Comparison of ENCODE assay signal across 16 cellular contexts in genomic region chrX:63764946-63765345, GRCh38. TPM values are rescaled to one million over a fixed set of nuclear protein-coding genes. Genes with fewer than 3 reads are reported as not detected.
DNase-seq lines count a peak whose midpoint lies in the region; TF ChIP-seq lines count a peak whose summit lies in the region.
"Had no signal": no experiment of that assay in that cellular context is flagged by ENCODE, and none has a peak within 500 bp of the region (broad histone marks: within the 10 kb centered on the region; RNA-seq: fewer than 3 reads in every experiment).

No MANE protein-coding gene starts in this region.

- H3K4me3 ChIP-seq in AG10803 (ENCODE audit: low read length) (no peak overlapping the region), epithelial cell of esophagus (ENCODE audit: low read length) (no peak overlapping the region), hepatocyte (no peak overlapping the region)
- H3K4me3 ChIP-seq in effector memory CD4-positive, alpha-beta T cell (ENCODE audit: insufficient read depth, low read depth, low read length, poor library complexity, severe bottlenecking), result no peak overlapping the region
- H3K4me3 ChIP-seq: esophagus muscularis mucosa had no signal

- H3K4me1 ChIP-seq in hepatocyte (ENCODE audit: insufficient read depth), result no peaks in the 10 kb centered on the region
- no peaks in the 10 kb centered on the region for H3K4me1 ChIP-seq in effector memory CD4-positive, alpha-beta T cell (ENCODE audit: control insufficient read depth, insufficient read depth, low read length, poor library complexity, severe bottlenecking)
- H3K4me1 ChIP-seq: esophagus muscularis mucosa had no signal

- no peak overlapping the region for H3K4me2 ChIP-seq in hepatocyte

- DNase-seq in AG10803 (ENCODE audit: low read depth), result peak; percentile 6
- peak; percentile 59 for DNase-seq in HCEC 1CT
- peak; percentile 25 for DNase-seq in RWPE1 (ENCODE audit: low spot score)
- DNase-seq in epithelial cell of esophagus (ENCODE audit: low read depth), result peak; percentile 59
- no peak for DNase-seq in SHP77 (lab: John Stamatoyannopoulos, UW)
- DNase-seq in NCI-H146 (lab: John Stamatoyannopoulos, UW), result no peak
- DNase-seq in hepatocyte (ENCODE audit: low spot score), result no peak
- DNase-seq in effector memory CD4-positive, alpha-beta T cell, result no peak
- DNase-seq: activated CD4-positive, alpha-beta T cell treated with anti-CD3 and anti-CD28 coated beads, Interleukin-2, amount 50 U/mL, for 48 hours; activated naive CD4-positive, alpha-beta T cell; caudate nucleus; glutamatergic neuron; left colon; NCI-H1436 treated with DMSO at 0.1 percent for 48 hours; T-helper 2 cell had no signal

- TF ChIP-seq CTCF in AG10803 (conservative IDR thresholded peaks at IDR 0.05; ENCODE audit: low read length) (no peak), RWPE1 (conservative IDR thresholded peaks at IDR 0.05; ENCODE audit: low read depth) (no peak), epithelial cell of esophagus (IDR thresholded peaks at IDR 0.05; ENCODE audit: insufficient read depth, low read depth, low read length, missing control alignments) (no peak), hepatocyte (IDR thresholded peaks at IDR 0.05; ENCODE audit: poor library complexity) (no peak)

- 46% methylated on average over 1 of the region's 1 CpG for WGBS in hepatocyte (ENCODE audit: low lambda C conversion rate, missing lambda C conversion rate)

- no peaks in the 10 kb centered on the region for H3K36me3 ChIP-seq in hepatocyte (replicated peaks; ENCODE audit: insufficient read depth, low read depth)
- no peaks in the 10 kb centered on the region for H3K36me3 ChIP-seq in effector memory CD4-positive, alpha-beta T cell (ENCODE audit: control insufficient read depth, insufficient read depth, low read length)
- H3K36me3 ChIP-seq: esophagus muscularis mucosa had no signal

- CTCF ChIA-PET in RWPE1 (lab: Yijun Ruan, JAX), result no interaction called here

- H2AFZ ChIP-seq in hepatocyte, result no peak overlapping the region

- H4K20me1 ChIP-seq in hepatocyte (ENCODE audit: insufficient read depth, poor library complexity, severe bottlenecking), result no peaks in the 10 kb centered on the region

- no peaks in the 10 kb centered on the region for H3K9me2 ChIP-seq in hepatocyte (replicated peaks; ENCODE audit: insufficient read depth)

- no peaks in the 10 kb centered on the region for H3K27me3 ChIP-seq in hepatocyte
- no peaks in the 10 kb centered on the region for H3K27me3 ChIP-seq in effector memory CD4-positive, alpha-beta T cell (replicated peaks; ENCODE audit: control insufficient read depth, insufficient read depth, low read length, poor library complexity, severe bottlenecking)
- H3K27me3 ChIP-seq: esophagus muscularis mucosa had no signal

- H3K27ac ChIP-seq in RWPE1, result no peak overlapping the region
- H3K27ac ChIP-seq in hepatocyte, result no peak overlapping the region
- no peak overlapping the region for H3K27ac ChIP-seq in effector memory CD4-positive, alpha-beta T cell (ENCODE audit: insufficient read depth, low read length, poor library complexity, severe bottlenecking)
- H3K27ac ChIP-seq: esophagus muscularis mucosa had no signal

- H3K9me3 ChIP-seq in hepatocyte (ENCODE audit: low read depth), result no peaks in the 10 kb centered on the region
- H3K9me3 ChIP-seq in effector memory CD4-positive, alpha-beta T cell (ENCODE audit: control insufficient read depth, low read length), result no peaks in the 10 kb centered on the region

- H3K79me2 ChIP-seq in hepatocyte, result no peaks in the 10 kb centered on the region

- POLR2A ChIA-PET in RWPE1 (lab: Yijun Ruan, JAX; ENCODE audit: low non-redundant PET), result no interaction called here

RNA-seq across cellular contexts. Expression of gene ARHGEF9, which starts 20.1 kb away (rescaled TPM):
- total RNA-seq in hepatocyte, result 18.6 and 25.6 TPM in 2 replicates
- polyA plus RNA-seq in hepatocyte, result 19.1 and 20.5 TPM in 2 replicates

Comparison
In these comparisons a context has a peak if more than half of its experiments do, and no peak if none do; other contexts are left out.
1. DNase-seq: peak in AG10803 (single experiment), HCEC 1CT (single experiment), RWPE1 (single experiment) and epithelial cell of esophagus (single experiment); none in SHP77 (0 of 2), NCI-H146 (single experiment), hepatocyte (single experiment) and effector memory CD4-positive, alpha-beta T cell (0 of 3).